24 cellular contexts compared by ENCODE assay signal in the genomic region with DNA sequence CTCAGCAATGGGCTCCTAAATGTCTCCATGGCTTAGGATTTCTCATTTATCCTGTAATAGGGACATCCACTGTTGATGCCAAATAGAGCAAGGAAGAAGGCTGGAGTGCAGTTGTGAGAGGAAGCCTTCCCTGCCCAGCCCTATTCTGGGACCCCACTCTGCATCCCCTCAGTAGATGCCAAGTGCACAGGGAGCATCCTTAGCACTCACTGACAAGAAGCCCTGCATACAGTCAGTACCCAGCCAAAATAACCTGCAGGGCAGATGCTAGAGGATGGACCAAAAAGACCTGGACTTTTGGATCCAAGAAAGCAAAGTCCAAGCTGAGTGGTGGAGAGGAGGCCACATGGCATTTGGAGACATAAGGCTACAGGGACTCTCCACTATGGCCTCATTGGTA.
A peak's percentile ranks its signal among the peaks of the same experiment; 100 is the strongest.
DNase-seq lines count a peak whose midpoint lies in the region; ATAC-seq and TF ChIP-seq lines count a peak whose summit lies in the region.
"Had no signal": no experiment of that assay in that cellular context is flagged by ENCODE, and none has a peak within 500 bp of the region (broad histone marks: within the 10 kb centered on the region; RNA-seq: fewer than 3 reads in every experiment).

No MANE protein-coding gene starts in this region.

- H3K27ac Mint-ChIP-seq in endodermal cell (no peak overlapping the region), type B pancreatic cell (no peak overlapping the region)
- H3K27ac Mint-ChIP-seq: B cell; CD4-positive, alpha-beta memory T cell; CD4-positive, CD25-positive, alpha-beta regulatory T cell had no signal

- no peaks in the 10 kb centered on the region for H3K4me1 ChIP-seq in endodermal cell (ENCODE audit: control insufficient read depth, insufficient read depth, low read length)

- H3K4me3 ChIP-seq in coronary artery = no peak overlapping the region
- no peak overlapping the region for H3K4me3 ChIP-seq in endodermal cell (ENCODE audit: low read length)
- H3K4me3 ChIP-seq: GM12878 had no signal

- H3K9me3 Mint-ChIP-seq in endodermal cell (no peaks in the 10 kb centered on the region), type B pancreatic cell (no peaks in the 10 kb centered on the region)
- H3K9me3 Mint-ChIP-seq: CD14-positive monocyte; CD4-positive, alpha-beta memory T cell; CD4-positive, CD25-positive, alpha-beta regulatory T cell; CD8-positive, alpha-beta memory T cell had no signal

- no peak for TF ChIP-seq CTCF in coronary artery (IDR thresholded peaks at IDR 0.05)
- no peak for TF ChIP-seq CTCF in endodermal cell (conservative IDR thresholded peaks at IDR 0.05)
- no peak for TF ChIP-seq CTCF in type B pancreatic cell (conservative IDR thresholded peaks at IDR 0.05)

- H3K9me3 ChIP-seq in endodermal cell (ENCODE audit: control insufficient read depth, low read length) = no peaks in the 10 kb centered on the region

- peaks cover 3% of the 10 kb centered on the region for H3K27me3 Mint-ChIP-seq in endodermal cell (ENCODE audit: insufficient read depth)
- peaks cover 40% of the 10 kb centered on the region for H3K27me3 Mint-ChIP-seq in type B pancreatic cell
- H3K27me3 Mint-ChIP-seq: CD4-positive, CD25-positive, alpha-beta regulatory T cell had no signal

- peaks cover 11% of the 10 kb centered on the region for H3K27me3 ChIP-seq in endodermal cell (ENCODE audit: control insufficient read depth, insufficient read depth, low read length, poor library complexity, severe bottlenecking)

- H3K27ac ChIP-seq in coronary artery (no peak overlapping the region), endodermal cell (ENCODE audit: low read depth, low read length) (no peak overlapping the region)

- no peak overlapping the region for H3K9ac ChIP-seq in endodermal cell (ENCODE audit: extremely low read depth, low read length, poor library complexity, severe bottlenecking)

- H3K4me1 Mint-ChIP-seq in endodermal cell = peaks cover 5% of the 10 kb centered on the region
- peaks cover 5% of the 10 kb centered on the region for H3K4me1 Mint-ChIP-seq in type B pancreatic cell (ENCODE audit: unreplicated experiment)
- H3K4me1 Mint-ChIP-seq: B cell; CD4-positive, CD25-positive, alpha-beta regulatory T cell; CD8-positive, alpha-beta memory T cell had no signal

- peak; percentile 35 for DNase-seq in coronary artery (ENCODE audit: low spot score)
- DNase-seq in endodermal cell = peak; percentile 30
- peak; percentile 27 for DNase-seq in type B pancreatic cell (ENCODE audit: extremely low spot score, unreplicated experiment)
- DNase-seq in NCI-H446 treated with DMSO at 0.1 percent for 48 hours (lab: John Stamatoyannopoulos, UW) = no peak
- DNase-seq: 8988T; ACHN; C1 segment of cervical spinal cord; CD4-positive, alpha-beta memory T cell; CD4-positive, CD25-positive, alpha-beta regulatory T cell; CD8-positive, alpha-beta memory T cell; COR-L47; DMS 273 treated with DMSO at 0.1 percent for 48 hours; DMS153; DMS53; DMS79; DND-41; EL; GDM1 had no signal

- H3K4me3 Mint-ChIP-seq in endodermal cell = no peak overlapping the region
- no peak overlapping the region for H3K4me3 Mint-ChIP-seq in type B pancreatic cell
- H3K4me3 Mint-ChIP-seq: B cell; CD4-positive, alpha-beta memory T cell; CD4-positive, CD25-positive, alpha-beta regulatory T cell; CD8-positive, alpha-beta memory T cell had no signal

- ATAC-seq in HG03521 (IDR thresholded peaks at IDR 0.05; ENCODE audit: unreplicated experiment) (no peak), HG02798 (IDR thresholded peaks at IDR 0.05; ENCODE audit: poor library complexity, unreplicated experiment) (no peak), GM18517 (IDR thresholded peaks at IDR 0.05; ENCODE audit: unreplicated experiment) (no peak)
- ATAC-seq: GM12878 had no signal

- no peaks in the 10 kb centered on the region for H3K36me3 ChIP-seq in endodermal cell (ENCODE audit: control insufficient read depth, insufficient read depth, low read length)

- H3K36me3 Mint-ChIP-seq in endodermal cell (ENCODE audit: low read depth) (no peaks in the 10 kb centered on the region), type B pancreatic cell (no peaks in the 10 kb centered on the region)
- H3K36me3 Mint-ChIP-seq: CD14-positive monocyte; CD4-positive, alpha-beta memory T cell; CD4-positive, CD25-positive, alpha-beta regulatory T cell had no signal
